1 cellular context compared by ENCODE assay signal in genomic region chr16:75271441-75272096, GRCh38.
TF ChIP-seq lines count a peak whose summit lies in the region.

No MANE protein-coding gene starts in this region.

TF ChIP-seq in K562, 482 proteins besides CTCF, POLR2A, EP300 and RAD21:
- TF ChIP-seq BACH1 (tag; IDR thresholded peaks at IDR 0.05) (no peak), ARID3B (CRISPR knock-in tag; IDR thresholded peaks at IDR 0.05; ENCODE audit: borderline replicate concordance) (no peak), HOXB6 (CRISPR knock-in tag; IDR thresholded peaks at IDR 0.05; ENCODE audit: borderline replicate concordance) (no peak), ZNF121 (CRISPR knock-in tag; conservative IDR thresholded peaks at IDR 0.05) (0 out of 2 replicates have a peak, but pooled peaks have one; percentile 8), ZKSCAN3 (CRISPR knock-in tag; IDR thresholded peaks at IDR 0.05) (no peak), TFAP4 (CRISPR knock-in tag; IDR thresholded peaks at IDR 0.05; ENCODE audit: borderline replicate concordance) (no peak)
TF ChIP-seq in K562: peak in this region for 1.
